ENCODE assay signal across 22 cellular contexts in genomic region chr15:90889313-90889730, GRCh38. TPM values are rescaled to one million over a fixed set of nuclear protein-coding genes. Genes with fewer than 3 reads are reported as not detected.
DNase-seq lines count a peak whose midpoint lies in the region; ATAC-seq, FAIRE-seq and TF ChIP-seq lines count a peak whose summit lies in the region.
"Had no signal": no experiment of that assay in that cellular context is flagged by ENCODE, and none has a peak within 500 bp of the region (broad histone marks: within the 10 kb centered on the region; RNA-seq: fewer than 3 reads in every experiment).

No MANE protein-coding gene starts in this region.

- H3K4me3 ChIP-seq in GM12878 (no peak overlapping the region), small intestine (ENCODE audit: low read depth in 1 of 2, low read length in 2 of 2) (no peak overlapping the region)
- H3K4me3 ChIP-seq: colonic mucosa, heart left ventricle, neural progenitor cell, prostate gland, skin epidermis, upper lobe of right lung had no signal

- H3K27ac ChIP-seq in GM12878 (ENCODE audit: control insufficient read depth, insufficient read depth) (no peak overlapping the region), small intestine (ENCODE audit: low read depth in 1 of 2, low read length in 1 of 2) (no peak overlapping the region)
- H3K27ac ChIP-seq: 22Rv1, colonic mucosa, heart left ventricle, neural progenitor cell, prostate gland, skin epidermis, upper lobe of right lung had no signal

- H3K36me3 ChIP-seq in GM12878 (ENCODE audit: control insufficient read depth in 2 of 2, insufficient read depth in 2 of 2, low read length in 1 of 2), result no peaks in the 10 kb centered on the region; a peak in 1 of 4 replicates
- no peaks in the 10 kb centered on the region for H3K36me3 ChIP-seq in small intestine (ENCODE audit: control insufficient read depth in 2 of 2, insufficient read depth in 2 of 2, low read length in 2 of 2)
- H3K36me3 ChIP-seq: colonic mucosa, neural progenitor cell had no signal

- H3K9me3 ChIP-seq in GM12878 (replicated peaks; ENCODE audit: control insufficient read depth, insufficient read depth, low read length) (no peaks in the 10 kb centered on the region), small intestine (ENCODE audit: control insufficient read depth, low read depth) (no peaks in the 10 kb centered on the region)
- H3K9me3 ChIP-seq: colonic mucosa, heart left ventricle, prostate gland, upper lobe of right lung had no signal

- RAD21 ChIA-PET in GM12878 (lab: Charles Lee; ENCODE audit: unreplicated experiment), result interaction anchor here (0.6 to 1.9 kb wide), 4 partner anchors 43 to 569 kb away, joined by 3 to 9 read pairs (median 6); partner anchors contain the start of gene HDDC3

- H3K4me2 ChIP-seq in GM12878 (ENCODE audit: control insufficient read depth, insufficient read depth), result no peak overlapping the region
- H3K4me2 ChIP-seq: neural progenitor cell had no signal

- CTCF ChIA-PET in GM12878 (lab: Yijun Ruan, JAX), result interaction anchor here (1.2 to 2.4 kb wide), 4 partner anchors 12 to 241 kb away, joined by 3 to 18 read pairs (median 8); partner anchors contain the start of gene HDDC3

- H4K20me1 ChIP-seq in GM12878 (ENCODE audit: control insufficient read depth, insufficient read depth), result no peaks in the 10 kb centered on the region

- ATAC-seq in GM12878 (no peak), HG03135 (IDR thresholded peaks at IDR 0.05; ENCODE audit: unreplicated experiment) (no peak)
- ATAC-seq: heart left ventricle, left ventricle myocardium superior, Right ventricle myocardium inferior, upper lobe of right lung had no signal

- SMC1A ChIA-PET in GM12878 (lab: Charles Lee; ENCODE audit: uncharacterized antibody, unreplicated experiment), result interaction anchor here (0.8 to 2.0 kb wide), 2 partner anchors 52 to 218 kb away, joined by 4 read pairs; no protein-coding TSS in a partner anchor

- TF ChIP-seq RAD21 in GM12878 (IDR thresholded peaks at IDR 0.05; ENCODE audit: insufficient read depth, low read depth, low read length), result no peak

- intact Hi-C loops in GM12878 (cut with micrococcal nuclease; ENCODE audit: unreplicated experiment), result loop anchor here (5.0 to 10.0 kb wide), 4 partner anchors 72 to 395 kb away; partner anchors contain the start of gene BLM

- POLR2A ChIA-PET in GM12878 (lab: Charles Lee), result no interaction called here

- 55% methylated on average over 18 of the region's 18 CpGs for whole genome bisulfite sequencing in GM12878 (ENCODE audit: insufficient coverage, insufficient replicate concordance, low lambda C conversion rate, missing lambda C conversion rate)
- 73 to 86% (median 85%) methylated on average over 18 of the region's 18 CpGs for WGBS in small intestine, 3 donors

- H2AFZ ChIP-seq in GM12878 (ENCODE audit: control insufficient read depth, low read depth, low read length), result no peak overlapping the region
- H2AFZ ChIP-seq: neural progenitor cell had no signal

- BruUV-seq in GM12878 (replicated peaks; lab: Mats Ljungman, UMichigan), result no TSS peak

- TF ChIP-seq CTCF in GM12878 (IDR thresholded peaks at IDR 0.05 in 2 of 3, conservative IDR thresholded peaks at IDR 0.05 in 1 of 3; ENCODE audit: control insufficient read depth in 2 of 3, extremely low read depth in 1 of 3, insufficient read depth in 1 of 3, low read depth in 3 of 3, low read length in 3 of 3), result no peak

- TF ChIP-seq EP300 in GM12878 (IDR thresholded peaks at IDR 0.05; ENCODE audit: borderline replicate concordance in 1 of 2, control insufficient read depth in 1 of 2, low read depth in 2 of 2, low read length in 2 of 2), result no peak

- no peaks in the 10 kb centered on the region for H3K27me3 ChIP-seq in GM12878 (replicated peaks in 1 of 2; ENCODE audit: control insufficient read depth in 2 of 2, insufficient read depth in 2 of 2, low read length in 1 of 2)
- no peaks in the 10 kb centered on the region for H3K27me3 ChIP-seq in small intestine (ENCODE audit: control insufficient read depth in 2 of 2, insufficient read depth in 2 of 2, low read length in 2 of 2)
- H3K27me3 ChIP-seq: colonic mucosa, heart left ventricle, neural progenitor cell, upper lobe of right lung had no signal

- TF ChIP-seq POLR2A in GM12878 (IDR thresholded peaks at IDR 0.05; ENCODE audit: low read depth, low read length), result no peak

- peak in 2 of 3 experiments; percentile 52 to 65 for DNase-seq in NCI-H1417 (lab: John Stamatoyannopoulos, UW)
- DNase-seq in NCI-H1417 treated with DMSO at 0.1 percent for 48 hours (lab: John Stamatoyannopoulos, UW), result no peak
- no peak for DNase-seq in GM12878 (ENCODE audit: low read depth, low spot score)
- DNase-seq in small intestine, result peak; percentile 20
- DNase-seq in NCI-H748 treated with DMSO at 0.1 percent for 48 hours (lab: John Stamatoyannopoulos, UW), result no peak
- DNase-seq: activated CD4-positive, alpha-beta T cell treated with anti-CD3 and anti-CD28 coated beads for 48 hours; activated naive CD4-positive, alpha-beta T cell treated with anti-CD3 and anti-CD28 coated beads, Interleukin-2, amount 50 U/mL, for 16 hours; colonic mucosa; Kasumi-1; left ventricle myocardium superior; NCI-H1092 treated with DMSO at 0.1 percent for 48 hours; NCI-H2081 treated with DMSO at 0.1 percent for 48 hours; NCI-H510A treated with DMSO at 0.1 percent for 48 hours; stimulated activated CD4-positive, alpha-beta T cell treated with anti-CD3 and anti-CD28 coated beads, Interleukin-4, amount 100 ng/mL, for 1 hour had no signal

- in situ Hi-C loops in GM12878 (cut with MboI), result loop anchor here (5.0 kb wide), 2 partner anchors 242 to 567 kb away; no protein-coding TSS in a partner anchor

- no peak overlapping the region for H3K9ac ChIP-seq in GM12878 (ENCODE audit: control insufficient read depth, insufficient read depth, low read length)
- H3K9ac ChIP-seq: neural progenitor cell had no signal

- H3K79me2 ChIP-seq in GM12878 (ENCODE audit: control insufficient read depth, insufficient read depth, low read length), result no peaks in the 10 kb centered on the region; the same call in 1 of the 2 replicates

- no peak for FAIRE-seq in GM12878 (lab: Jason Lieb, UNC)
- FAIRE-seq in small intestine (lab: Jason Lieb, UNC), result no peak

- H3K4me1 ChIP-seq in GM12878 (ENCODE audit: control insufficient read depth, insufficient read depth, low read length), result peaks cover 19% of the 10 kb centered on the region
- no peaks in the 10 kb centered on the region for H3K4me1 ChIP-seq in small intestine (ENCODE audit: control insufficient read depth in 2 of 2, insufficient read depth in 1 of 2, low read depth in 1 of 2, low read length in 1 of 2)

RNA-seq across cellular contexts. Expression of gene FES, which starts 5.0 kb away (rescaled TPM):
- 21.3 and 22.9 TPM in 2 replicates for total RNA-seq in GM12878 (2013; cell fraction: nucleolus; rRNA removed)
- 19.5 and 21.7 TPM in 2 replicates for total RNA-seq in GM12878 (2014; rRNA removed)
- 6.1 and 7.0 TPM in 2 replicates for total RNA-seq in GM12878 (2014; rRNA removed; fragmentation: Illumina TruSeq; extraction: Trizol)
- 17.7 and 23.9 TPM in 2 replicates for total RNA-seq in GM12878 (2021)
- polyA plus RNA-seq in GM12878 (2011; ENCODE audit: low read depth), result 2.3 TPM
- polyA plus RNA-seq in GM12878 (2011; rRNA removed), result 0.07 and 0.09 TPM in 2 replicates
- 0.12 and 0.13 TPM in 2 replicates for polyA plus RNA-seq in GM12878 (2011; cell fraction: cytosol; rRNA removed)
- polyA plus RNA-seq in GM12878 (2011; cell fraction: nucleus; rRNA removed), result 0.28 and 0.34 TPM in 2 replicates
- polyA plus RNA-seq in GM12878 (2012), result 6.4 and 6.7 TPM in 2 replicates
- 0.60 and 3.8 TPM in 2 replicates for polyA plus RNA-seq in GM12878 (2014; fragmentation: Illumina TruSeq; extraction: Trizol)
- polyA plus RNA-seq in GM12878 (2014; fragmentation: Nextera tagmentation; extraction: Ambion mirVana), result 1 to 10 TPM in 1 of 2 experiments, under 1 TPM in 1; 0.56 to 1.0 TPM
- polyA plus RNA-seq in GM12878 (2014; rRNA removed), result 14.6 and 20.6 TPM in 2 replicates
- 10 to 100 TPM; 12.7 to 16.1 TPM for polyA plus RNA-seq in GM12878 (2016; fragmentation: Nextera tagmentation; extraction: Ambion mirVana)
- 0.10 TPM in 1 of 2 replicates, not detected in the other for polyA minus RNA-seq in GM12878 (2011; rRNA and poly(A)+ RNA removed)
- polyA minus RNA-seq in GM12878 (2011; cell fraction: cytosol; rRNA and poly(A)+ RNA removed), result 0.83 TPM in 1 of 2 replicates, not detected in the other
- 0.73 and 0.96 TPM in 2 replicates for polyA minus RNA-seq in GM12878 (2011; cell fraction: nucleus; rRNA and poly(A)+ RNA removed)
- polyA plus RNA-seq in small intestine, result 10 to 100 TPM in 1 of 3 donors, 1 to 10 TPM in 1, under 1 TPM in 1; 0.89 to 17.2 (median 4.6) TPM

RNA-seq across cellular contexts. Expression of gene MAN2A2, which starts 13.8 kb away (rescaled TPM):
- 183 and 231 TPM in 2 replicates for total RNA-seq in GM12878 (2013; cell fraction: nucleolus; rRNA removed)
- total RNA-seq in GM12878 (2014; rRNA removed) (25.4 and 29.5 TPM in 2 replicates), GM12878 (2014; rRNA removed; fragmentation: Illumina TruSeq; extraction: Trizol) (16.6 and 18.0 TPM in 2 replicates), GM12878 (2021) (62.4 and 79.4 TPM in 2 replicates)
- 21.4 TPM for polyA plus RNA-seq in GM12878 (2011; ENCODE audit: low read depth)
- polyA plus RNA-seq in GM12878 (2011; rRNA removed) (19.4 and 38.9 TPM in 2 replicates), GM12878 (2014; fragmentation: Illumina TruSeq; extraction: Trizol) (26.9 and 47.8 TPM in 2 replicates), GM12878 (2014; fragmentation: Nextera tagmentation; extraction: Ambion mirVana) (1 to 10 TPM; 4.2 to 4.4 TPM), GM12878 (2014; rRNA removed) (66.4 and 71.1 TPM in 2 replicates), GM12878 (2016; fragmentation: Nextera tagmentation; extraction: Ambion mirVana) (10 to 100 TPM; 13.7 to 16.8 TPM), small intestine (10 to 100 TPM; 15.1 to 22.8 (median 22.6) TPM)
- polyA plus RNA-seq in GM12878 (2011; cell fraction: cytosol; rRNA removed), result 46.4 and 74.6 TPM in 2 replicates
- polyA plus RNA-seq in GM12878 (2011; cell fraction: nucleus; rRNA removed), result 937 and 972 TPM in 2 replicates
- 39.6 and 54.1 TPM in 2 replicates for polyA plus RNA-seq in GM12878 (2012)
- polyA minus RNA-seq in GM12878 (2011; rRNA and poly(A)+ RNA removed), result 36.3 and 44.3 TPM in 2 replicates
- polyA minus RNA-seq in GM12878 (2011; cell fraction: cytosol; rRNA and poly(A)+ RNA removed), result 8.0 and 15.0 TPM in 2 replicates
- 124 and 200 TPM in 2 replicates for polyA minus RNA-seq in GM12878 (2011; cell fraction: nucleus; rRNA and poly(A)+ RNA removed)

RNA-seq across cellular contexts. Expression of gene FURIN, which starts 20.9 kb away (rescaled TPM):
- total RNA-seq in GM12878 (2013; cell fraction: nucleolus; rRNA removed), result 47.7 and 63.7 TPM in 2 replicates
- 20.8 and 24.5 TPM in 2 replicates for total RNA-seq in GM12878 (2014; rRNA removed)
- total RNA-seq in GM12878 (2014; rRNA removed; fragmentation: Illumina TruSeq; extraction: Trizol), result 9.9 and 11.2 TPM in 2 replicates
- 36.9 and 39.9 TPM in 2 replicates for total RNA-seq in GM12878 (2021)
- polyA plus RNA-seq in GM12878 (2011; ENCODE audit: low read depth), result 10.8 TPM
- polyA plus RNA-seq in GM12878 (2011; rRNA removed), result 1.9 and 5.6 TPM in 2 replicates
- 8.3 and 8.8 TPM in 2 replicates for polyA plus RNA-seq in GM12878 (2011; cell fraction: cytosol; rRNA removed)
- 11.4 and 16.8 TPM in 2 replicates for polyA plus RNA-seq in GM12878 (2011; cell fraction: nucleus; rRNA removed)
- 21.1 and 27.0 TPM in 2 replicates for polyA plus RNA-seq in GM12878 (2012)
- 3.3 and 10.1 TPM in 2 replicates for polyA plus RNA-seq in GM12878 (2014; fragmentation: Illumina TruSeq; extraction: Trizol)
- polyA plus RNA-seq in GM12878 (2014; fragmentation: Nextera tagmentation; extraction: Ambion mirVana), result 1 to 10 TPM in 1 of 2 experiments, under 1 TPM in 1; 0.47 to 1.3 TPM
- 23.2 and 26.3 TPM in 2 replicates for polyA plus RNA-seq in GM12878 (2014; rRNA removed)
- polyA plus RNA-seq in GM12878 (2016; fragmentation: Nextera tagmentation; extraction: Ambion mirVana), result 1 to 10 TPM; 5.6 to 5.9 TPM
- 7.2 and 13.4 TPM in 2 replicates for polyA minus RNA-seq in GM12878 (2011; rRNA and poly(A)+ RNA removed)
- polyA minus RNA-seq in GM12878 (2011; cell fraction: cytosol; rRNA and poly(A)+ RNA removed), result 5.5 and 10.8 TPM in 2 replicates
- 5.2 and 5.9 TPM in 2 replicates for polyA minus RNA-seq in GM12878 (2011; cell fraction: nucleus; rRNA and poly(A)+ RNA removed)
- polyA plus RNA-seq in small intestine, result 10 to 100 TPM; 22.8 to 52.5 (median 24.6) TPM

RNA-seq across cellular contexts. Expression of gene HDDC3, which starts 43.0 kb away (rescaled TPM):
- 34.1 and 48.7 TPM in 2 replicates for total RNA-seq in GM12878 (2013; cell fraction: nucleolus; rRNA removed)
- total RNA-seq in GM12878 (2014; rRNA removed), result 25.7 and 27.7 TPM in 2 replicates
- total RNA-seq in GM12878 (2014; rRNA removed; fragmentation: Illumina TruSeq; extraction: Trizol), result 19.9 and 21.0 TPM in 2 replicates
- total RNA-seq in GM12878 (2021), result 20.3 and 24.6 TPM in 2 replicates
- 8.8 TPM for polyA plus RNA-seq in GM12878 (2011; ENCODE audit: low read depth)
- 15.2 and 19.3 TPM in 2 replicates for polyA plus RNA-seq in GM12878 (2011; rRNA removed)
- 24.1 and 26.6 TPM in 2 replicates for polyA plus RNA-seq in GM12878 (2011; cell fraction: cytosol; rRNA removed)
- 18.4 and 21.1 TPM in 2 replicates for polyA plus RNA-seq in GM12878 (2011; cell fraction: nucleus; rRNA removed)
- polyA plus RNA-seq in GM12878 (2012), result 11.5 and 16.8 TPM in 2 replicates
- 22.2 and 25.7 TPM in 2 replicates for polyA plus RNA-seq in GM12878 (2014; fragmentation: Illumina TruSeq; extraction: Trizol)
- polyA plus RNA-seq in GM12878 (2014; fragmentation: Nextera tagmentation; extraction: Ambion mirVana), result 1 to 10 TPM; 5.6 to 9.0 TPM
- polyA plus RNA-seq in GM12878 (2014; rRNA removed), result 30.4 and 32.2 TPM in 2 replicates
- 10 to 100 TPM; 35.9 to 39.5 TPM for polyA plus RNA-seq in GM12878 (2016; fragmentation: Nextera tagmentation; extraction: Ambion mirVana)
- 22.6 and 28.6 TPM in 2 replicates for polyA minus RNA-seq in GM12878 (2011; rRNA and poly(A)+ RNA removed)
- polyA minus RNA-seq in GM12878 (2011; cell fraction: cytosol; rRNA and poly(A)+ RNA removed), result 5.5 and 6.2 TPM in 2 replicates
- 24.1 and 39.4 TPM in 2 replicates for polyA minus RNA-seq in GM12878 (2011; cell fraction: nucleus; rRNA and poly(A)+ RNA removed)
- polyA plus RNA-seq in small intestine, result 10 to 100 TPM; 21.8 to 33.0 (median 32.7) TPM

RNA-seq across cellular contexts. Expression of gene UNC45A, which starts 45.8 kb away (rescaled TPM):
- 81.1 and 96.0 TPM in 2 replicates for total RNA-seq in GM12878 (2013; cell fraction: nucleolus; rRNA removed)
- total RNA-seq in GM12878 (2014; rRNA removed) (31.6 and 40.4 TPM in 2 replicates), GM12878 (2014; rRNA removed; fragmentation: Illumina TruSeq; extraction: Trizol) (21.3 TPM in 2 replicates), GM12878 (2021) (56.3 and 58.9 TPM in 2 replicates)
- polyA plus RNA-seq in GM12878 (2011; ENCODE audit: low read depth), result 23.7 TPM
- polyA plus RNA-seq in GM12878 (2011; rRNA removed) (24.2 and 40.5 TPM in 2 replicates), GM12878 (2014; fragmentation: Illumina TruSeq; extraction: Trizol) (12.6 and 22.1 TPM in 2 replicates), GM12878 (2014; fragmentation: Nextera tagmentation; extraction: Ambion mirVana) (10 to 100 TPM; 10.3 to 19.8 TPM), GM12878 (2014; rRNA removed) (44.5 and 48.8 TPM in 2 replicates), GM12878 (2016; fragmentation: Nextera tagmentation; extraction: Ambion mirVana) (10 to 100 TPM; 56.6 to 57.8 TPM), small intestine (10 to 100 TPM; 37.7 to 65.1 (median 49.7) TPM)
- 45.4 and 64.5 TPM in 2 replicates for polyA plus RNA-seq in GM12878 (2011; cell fraction: cytosol; rRNA removed)
- 188 and 193 TPM in 2 replicates for polyA plus RNA-seq in GM12878 (2011; cell fraction: nucleus; rRNA removed)
- 43.0 and 46.7 TPM in 2 replicates for polyA plus RNA-seq in GM12878 (2012)
- 53.8 and 78.0 TPM in 2 replicates for polyA minus RNA-seq in GM12878 (2011; rRNA and poly(A)+ RNA removed)
- 17.4 and 27.0 TPM in 2 replicates for polyA minus RNA-seq in GM12878 (2011; cell fraction: cytosol; rRNA and poly(A)+ RNA removed)
- 46.8 and 70.7 TPM in 2 replicates for polyA minus RNA-seq in GM12878 (2011; cell fraction: nucleus; rRNA and poly(A)+ RNA removed)

Comparison
In these comparisons a context has a peak if more than half of its experiments do, and no peak if none do; other contexts are left out.
1. DNase-seq: peak in NCI-H1417 (2 of 3) and small intestine (single experiment); none in NCI-H1417 treated with DMSO at 0.1 percent for 48 hours (single experiment), GM12878 (single experiment) and NCI-H748 treated with DMSO at 0.1 percent for 48 hours (single experiment).